ENCODE assay signal across 1 cellular context in genomic region chr19:35222373-35223005, GRCh38.
TF ChIP-seq lines count a peak whose summit lies in the region.

No MANE protein-coding gene starts in this region.

TF ChIP-seq in K562, 482 proteins besides CTCF, POLR2A, EP300 and RAD21:
- TF ChIP-seq BMI1 (IDR thresholded peaks at IDR 0.05; ENCODE audit: low read length) (no peak), ZNF707 (CRISPR knock-in tag; conservative IDR thresholded peaks at IDR 0.05) (no peak), NCOA1 (IDR thresholded peaks at IDR 0.05; ENCODE audit: low read depth) (no peak), ZNF583 (CRISPR knock-in tag; IDR thresholded peaks at IDR 0.05) (no peak), CBX1 (IDR thresholded peaks at IDR 0.05; ENCODE audit: low read depth) (peak; percentile 6; the same call in 1 of the 2 replicates)
- TF ChIP-seq, protein P1, sequence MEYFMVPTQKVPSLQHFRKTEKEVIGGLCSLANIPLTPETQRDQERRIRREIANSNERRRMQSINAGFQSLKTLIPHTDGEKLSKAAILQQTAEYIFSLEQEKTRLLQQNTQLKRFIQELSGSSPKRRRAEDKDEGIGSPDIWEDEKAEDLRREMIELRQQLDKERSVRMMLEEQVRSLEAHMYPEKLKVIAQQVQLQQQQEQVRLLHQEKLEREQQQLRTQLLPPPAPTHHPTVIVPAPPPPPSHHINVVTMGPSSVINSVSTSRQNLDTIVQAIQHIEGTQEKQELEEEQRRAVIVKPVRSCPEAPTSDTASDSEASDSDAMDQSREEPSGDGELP (CRISPR knock-in tag; IDR thresholded peaks at IDR 0.05; ENCODE audit: borderline replicate concordance), result no peak
